Comparison of ENCODE assay signal across 21 cellular contexts in genomic region chr6:134549854-134550253, GRCh38.
A peak's percentile ranks its signal among the peaks of the same experiment; 100 is the strongest.
DNase-seq lines count a peak whose midpoint lies in the region; ATAC-seq, FAIRE-seq and TF ChIP-seq lines count a peak whose summit lies in the region.
"Had no signal": no experiment of that assay in that cellular context is flagged by ENCODE, and none has a peak within 500 bp of the region (broad histone marks: within the 10 kb centered on the region; RNA-seq: fewer than 3 reads in every experiment).

No MANE protein-coding gene starts in this region.

- H3K4me1 ChIP-seq in GM23248 (ENCODE audit: insufficient read depth): peaks cover 27% of the 10 kb centered on the region
- peaks cover 0 to 2% (median 0%) of the 10 kb centered on the region in 3 donors for H3K4me1 ChIP-seq in pancreas
- H3K4me1 ChIP-seq: HAP-1 had no signal

- no peaks in the 10 kb centered on the region for H3K9me2 ChIP-seq in GM23248 (ENCODE audit: insufficient read depth)

- no peak overlapping the region; the same call in 1 of the 2 replicates for H2AFZ ChIP-seq in GM23248

- H3K4me2 ChIP-seq in GM23248 (ENCODE audit: unreplicated experiment): peak overlapping the region; percentile 23

- no peak for ATAC-seq in sciatic nerve
- ATAC-seq in pancreas: no peak

- H4K20me1 ChIP-seq in GM23248 (ENCODE audit: insufficient read depth): no peaks in the 10 kb centered on the region

- FAIRE-seq in pancreas (lab: Jason Lieb, UNC): no peak
- FAIRE-seq: G401.6, RCC 7860 had no signal

- TF ChIP-seq CTCF in choroid plexus epithelial cell (conservative IDR thresholded peaks at IDR 0.05; ENCODE audit: low read depth, low read length) (no peak), pancreas (IDR thresholded peaks at IDR 0.05) (no peak)

- H3K4me3 ChIP-seq in GM23248 (no peak overlapping the region), choroid plexus epithelial cell (ENCODE audit: low read depth, low read length) (no peak overlapping the region), pancreas (no peak overlapping the region)
- H3K4me3 ChIP-seq: HAP-1, SK-N-MC had no signal

- no peaks in the 10 kb centered on the region for H3K79me2 ChIP-seq in GM23248 (ENCODE audit: insufficient read depth)

- DNase-seq in GM23248: no peak
- peak; percentile 3 for DNase-seq in NCI-H226
- peak; percentile 39 for DNase-seq in choroid plexus epithelial cell (ENCODE audit: low read depth)
- peak; percentile 73 to 88 for DNase-seq in lung microvascular endothelial cell (ENCODE audit: low read depth in 2 of 2)
- no peak for DNase-seq in sciatic nerve (ENCODE audit: low spot score)
- no peak for DNase-seq in activated CD4-positive, CD25-positive, alpha-beta regulatory T cell (lab: John Stamatoyannopoulos, UW)
- DNase-seq in pancreas: no peak
- no peak for DNase-seq in T-helper 9 cell
- DNase-seq: DND-41; MM.1S; NCI-H1092; NCI-H146; NCI-H2029 treated with DMSO at 0.1 percent for 48 hours; NCI-H510A; NCI-H748 treated with DMSO at 0.1 percent for 48 hours; NK-92 treated with Interleukin-12 subunit alpha and Interleukin-12 subunit beta, amount 100 ng/mL, for 24 hours; Right ventricle myocardium superior had no signal

- H3F3A ChIP-seq in GM23248 (ENCODE audit: insufficient read depth): peaks cover 29% of the 10 kb centered on the region

- intact Hi-C loops in sciatic nerve (cut with DNase I): no loop called here
- intact Hi-C loops in pancreas (cut with DNase I): loop anchor here in 1 of 3 donors (5.0 kb wide), 1 partner anchor 93 kb away; no protein-coding TSS in a partner anchor

- H3K9ac ChIP-seq in GM23248: no peak overlapping the region

- H3K27me3 ChIP-seq in GM23248 (replicated peaks; ENCODE audit: insufficient read depth): no peaks in the 10 kb centered on the region
- no peaks in the 10 kb centered on the region for H3K27me3 ChIP-seq in pancreas

- in situ Hi-C loops in GM23248 (cut with MboI): no loop called here

- H3K36me3 ChIP-seq in GM23248 (ENCODE audit: low read depth): no peaks in the 10 kb centered on the region
- H3K36me3 ChIP-seq in pancreas: no peaks in the 10 kb centered on the region
- H3K36me3 ChIP-seq: HAP-1 had no signal

- no peaks in the 10 kb centered on the region for H3K9me3 ChIP-seq in GM23248 (ENCODE audit: low read depth)
- no peaks in the 10 kb centered on the region for H3K9me3 ChIP-seq in pancreas
- H3K9me3 ChIP-seq: HAP-1 had no signal

- H3K27ac ChIP-seq in GM23248: peak overlapping the region; percentile 64; the same call in 1 of the 2 replicates
- H3K27ac ChIP-seq in pancreas: no peak overlapping the region
- H3K27ac ChIP-seq: SK-N-MC had no signal

Comparison
In these comparisons a context has a peak if more than half of its experiments do, and no peak if none do; other contexts are left out.
1. DNase-seq: peak in NCI-H226 (single experiment), choroid plexus epithelial cell (single experiment) and lung microvascular endothelial cell (2 of 2); none in GM23248 (single experiment), sciatic nerve (single experiment), activated CD4-positive, CD25-positive, alpha-beta regulatory T cell (0 of 4), pancreas (0 of 6) and T-helper 9 cell (single experiment).